In the genomic region with DNA sequence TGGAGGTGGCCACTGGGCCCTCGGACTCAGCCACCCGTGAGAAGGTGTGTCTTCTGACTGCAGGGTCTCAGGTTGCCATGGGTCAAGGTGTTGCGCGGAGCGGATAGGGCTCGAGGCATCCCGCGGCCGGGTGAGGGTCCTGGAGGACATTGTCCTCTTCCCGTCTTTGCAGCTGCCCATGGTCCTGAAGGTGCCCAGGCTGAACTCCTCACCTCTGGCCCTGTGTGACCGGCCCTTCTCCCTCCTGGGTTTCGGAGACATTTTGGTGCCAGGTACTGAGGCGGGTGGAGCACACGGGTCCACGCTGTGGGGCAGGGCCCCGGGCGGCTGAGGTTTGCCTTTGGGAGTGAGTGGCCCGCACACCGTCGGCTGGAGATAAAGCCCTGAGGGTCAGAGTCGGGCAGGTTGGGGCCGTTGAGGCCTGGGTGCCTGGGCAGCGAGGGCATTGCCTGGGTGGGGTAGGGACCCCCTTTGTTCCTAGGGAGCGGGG, we compare ENCODE assay signal across 24 cellular contexts. TPM values are rescaled to one million over a fixed set of nuclear protein-coding genes. Genes with fewer than 3 reads are reported as not detected.
A peak's percentile ranks its signal among the peaks of the same experiment; 100 is the strongest.
DNase-seq lines count a peak whose midpoint lies in the region; ATAC-seq and TF ChIP-seq lines count a peak whose summit lies in the region.
"Had no signal": no experiment of that assay in that cellular context is flagged by ENCODE, and none has a peak within 500 bp of the region (broad histone marks: within the 10 kb centered on the region; RNA-seq: fewer than 3 reads in every experiment).

No MANE protein-coding gene starts in this region.

- no peaks in the 10 kb centered on the region for H3K79me2 ChIP-seq in GM23338 (replicated peaks; ENCODE audit: insufficient read depth)

- H3K9me2 ChIP-seq in GM23338 (ENCODE audit: insufficient read depth) = no peaks in the 10 kb centered on the region

- no peaks in the 10 kb centered on the region for H4K20me1 ChIP-seq in GM23338 (replicated peaks; ENCODE audit: insufficient read depth)

- H3K36me3 Mint-ChIP-seq in GM23338 (ENCODE audit: low read depth) = peaks cover 7% of the 10 kb centered on the region; the same call in 1 of the 3 replicates
- no peaks in the 10 kb centered on the region for H3K36me3 Mint-ChIP-seq in glutamatergic neuron (ENCODE audit: unreplicated experiment)

- no peak for ATAC-seq in left ventricle myocardium superior
- no peak for ATAC-seq in GM23338
- ATAC-seq in psoas muscle = no peak

- no peak overlapping the region for H2AFZ ChIP-seq in GM23338
- H2AFZ ChIP-seq: GM23248 had no signal

- WGBS in psoas muscle, 3 donors = 93% methylated on average over 24 of the region's 24 CpGs
- WGBS in testis, 2 donors = 96% methylated on average over 13 to 24 of the region's 24 CpGs

- H3K27ac ChIP-seq in right atrium auricular region (no peak overlapping the region), GM23338 (ENCODE audit: low read depth) (no peak overlapping the region), psoas muscle (no peak overlapping the region), testis (no peak overlapping the region)
- H3K27ac ChIP-seq: BLaER1 treated with 17β-estradiol and CSF1 and Interleukin-3, amounts not matched to agents 10 nM and 100 nM; GM23248 had no signal

- peaks cover 7% of the 10 kb centered on the region for H3K36me3 ChIP-seq in right atrium auricular region
- H3K36me3 ChIP-seq in GM23338 (ENCODE audit: insufficient read depth) = no peaks in the 10 kb centered on the region
- peaks cover 0 to 54% of the 10 kb centered on the region in 2 donors for H3K36me3 ChIP-seq in psoas muscle (ENCODE audit: insufficient read depth in 1 of 2, low read depth in 1 of 2)
- no peaks in the 10 kb centered on the region for H3K36me3 ChIP-seq in testis (ENCODE audit: low read depth, missing control alignments)

- TF ChIP-seq POLR2A in testis (IDR thresholded peaks at IDR 0.05) = no peak

- TF ChIP-seq CTCF in right atrium auricular region (IDR thresholded peaks at IDR 0.05) = no peak
- no peak for TF ChIP-seq CTCF in GM23338 (conservative IDR thresholded peaks at IDR 0.05; ENCODE audit: low read depth in 2 of 2)
- TF ChIP-seq CTCF in glutamatergic neuron (IDR thresholded peaks at IDR 0.05; ENCODE audit: partially characterized antibody, unreplicated experiment) = no peak
- no peak for TF ChIP-seq CTCF in psoas muscle (IDR thresholded peaks at IDR 0.05)
- no peak for TF ChIP-seq CTCF in testis (IDR thresholded peaks at IDR 0.05)

- peak; percentile 17 for DNase-seq in left ventricle myocardium superior
- no peak for DNase-seq in right atrium auricular region (ENCODE audit: low spot score)
- no peak for DNase-seq in GM23338 (ENCODE audit: low spot score)
- DNase-seq in glutamatergic neuron = peak; percentile 15
- DNase-seq in psoas muscle = peak; percentile 9 to 42
- no peak for DNase-seq in NAMALWA (ENCODE audit: low spot score)
- DNase-seq in testis = no peak
- DNase-seq: CD4-positive, alpha-beta T cell; GM23248; H9; HFFc6; Karpas-422; NCI-H1092 treated with DMSO at 0.1 percent for 48 hours; NCI-H146; NCI-H1930; NCI-H2107; NCI-H446; NCI-H524 treated with DMSO at 0.1 percent for 48 hours; NCI-H774 had no signal

- H3K4me1 ChIP-seq in right atrium auricular region (no peaks in the 10 kb centered on the region), GM23338 (ENCODE audit: insufficient read depth) (no peaks in the 10 kb centered on the region), psoas muscle (no peaks in the 10 kb centered on the region), testis (no peaks in the 10 kb centered on the region)

- intact Hi-C loops in left ventricle myocardium superior (cut with micrococcal nuclease) = no loop called here
- intact Hi-C loops in psoas muscle (cut with DNase I) = no loop called here
- intact Hi-C loops in testis (cut with DNase I; ENCODE audit: low total_unique reads) = no loop called here

- H3K27ac Mint-ChIP-seq in GM23338 (no peak overlapping the region), glutamatergic neuron (ENCODE audit: unreplicated experiment) (no peak overlapping the region)
- H3K27ac Mint-ChIP-seq: CD4-positive, alpha-beta T cell; HFFc6; IgD-negative memory B cell had no signal

- peaks cover 4% of the 10 kb centered on the region; the same call in 2 of the 3 replicates for H3K4me1 Mint-ChIP-seq in GM23338
- H3K4me1 Mint-ChIP-seq in glutamatergic neuron (ENCODE audit: low read depth, unreplicated experiment) = no peaks in the 10 kb centered on the region
- H3K4me1 Mint-ChIP-seq: IgD-negative memory B cell had no signal

- H3K27me3 ChIP-seq in right atrium auricular region (no peaks in the 10 kb centered on the region), GM23338 (ENCODE audit: insufficient read depth) (no peaks in the 10 kb centered on the region), psoas muscle (ENCODE audit: insufficient read depth in 3 of 3, low read length in 2 of 3) (no peaks in the 10 kb centered on the region), testis (no peaks in the 10 kb centered on the region)
- H3K27me3 ChIP-seq: BLaER1 treated with 17β-estradiol and CSF1 and Interleukin-3, amounts not matched to agents 10 nM and 100 nM had no signal

- H3K4me2 ChIP-seq in GM23338 = no peak overlapping the region

- H3K9me3 ChIP-seq in right atrium auricular region (no peaks in the 10 kb centered on the region), psoas muscle (no peaks in the 10 kb centered on the region), testis (no peaks in the 10 kb centered on the region)
- H3K9me3 ChIP-seq: BLaER1 treated with 17β-estradiol and CSF1 and Interleukin-3, amounts not matched to agents 10 nM and 100 nM had no signal

- H3K4me3 Mint-ChIP-seq in GM23338 = no peak overlapping the region
- H3K4me3 Mint-ChIP-seq in glutamatergic neuron (ENCODE audit: unreplicated experiment) = no peak overlapping the region
- H3K4me3 Mint-ChIP-seq: CD4-positive, alpha-beta T cell; H9; HFFc6; IgD-negative memory B cell had no signal

- no peaks in the 10 kb centered on the region for H3F3A ChIP-seq in GM23338 (replicated peaks; ENCODE audit: low read depth)

- H3K27me3 Mint-ChIP-seq in GM23338 (ENCODE audit: insufficient read depth, low read depth, poor library complexity) (peaks cover 2% of the 10 kb centered on the region), glutamatergic neuron (ENCODE audit: unreplicated experiment) (no peaks in the 10 kb centered on the region)
- H3K27me3 Mint-ChIP-seq: CD4-positive, alpha-beta T cell; IgD-negative memory B cell had no signal

- H3K4me3 ChIP-seq in right atrium auricular region (no peak overlapping the region), GM23338 (no peak overlapping the region), psoas muscle (no peak overlapping the region), testis (no peak overlapping the region)
- H3K4me3 ChIP-seq: BLaER1 treated with 17β-estradiol and CSF1 and Interleukin-3, amounts not matched to agents 10 nM and 100 nM; GM23248 had no signal

- H3K9me3 Mint-ChIP-seq in GM23338 (no peaks in the 10 kb centered on the region), glutamatergic neuron (ENCODE audit: unreplicated experiment) (no peaks in the 10 kb centered on the region)
- H3K9me3 Mint-ChIP-seq: CD4-positive, alpha-beta T cell; H9; HFFc6; IgD-negative memory B cell had no signal

TF ChIP-seq in GM23338, 12 proteins besides CTCF, POLR2A, EP300 and RAD21 (continues in another document):
- TF ChIP-seq JUNB (IDR thresholded peaks at IDR 0.05; ENCODE audit: unreplicated experiment) = no peak

RNA-seq across cellular contexts. Expression of a gene that starts 15.6 kb away (rescaled TPM):
- total RNA-seq in left ventricle myocardium superior (not detected), right atrium auricular region (not detected), glutamatergic neuron (ENCODE audit: unreplicated experiment) (0.29 TPM), psoas muscle (under 1 TPM in 1 of 4 donors, not detected in 3; 0.17 TPM), testis (1 to 10 TPM; 8.4 to 9.8 TPM)
- total RNA-seq in GM23338 (2014; rRNA removed; shearing (Covaris generic)) = 0.16 and 0.28 TPM in 2 replicates
- polyA plus RNA-seq in GM23338 (2016; fragmentation: Nextera tagmentation; extraction: Ambion mirVana) (0.05 and 0.38 TPM in 2 replicates), psoas muscle (not detected), testis (ENCODE audit: insufficient read depth, low read depth, low replicate concordance) (3.5 TPM)
- total RNA-seq: A172; CD4-positive, alpha-beta T cell; GM23248; HFFc6; SK-MEL-5 had no signal
- polyA plus RNA-seq: AG04450, IgD-negative memory B cell had no signal

RNA-seq across cellular contexts. Expression of a gene that starts 15.9 kb away (rescaled TPM):
- total RNA-seq in left ventricle myocardium superior (25.9 TPM), right atrium auricular region (10 to 100 TPM; 16.7 to 19.8 TPM), glutamatergic neuron (ENCODE audit: unreplicated experiment) (166 TPM), psoas muscle (10 to 100 TPM; 21.1 to 38.0 (median 27.7) TPM), testis (100 to 1,000 TPM; 158 to 215 TPM)
- total RNA-seq in GM23338 (2014; rRNA removed; shearing (Covaris generic)) = 51.0 and 53.3 TPM in 2 replicates
- polyA plus RNA-seq in GM23338 (2016; fragmentation: Nextera tagmentation; extraction: Ambion mirVana) (21.1 and 23.5 TPM in 2 replicates), psoas muscle (10 to 100 TPM; 11.4 to 22.1 (median 19.4) TPM), testis (ENCODE audit: insufficient read depth, low read depth, low replicate concordance) (132 TPM)

RNA-seq across cellular contexts. Expression of a gene that starts 16.0 kb away (rescaled TPM):
- total RNA-seq in left ventricle myocardium superior = 43.8 TPM
- total RNA-seq in right atrium auricular region = 100 to 1,000 TPM in 1 of 2 donors, 10 to 100 TPM in 1; 38.6 to 104 TPM
- 197 and 299 TPM in 2 replicates for total RNA-seq in GM23338 (2014; rRNA removed; shearing (Covaris generic))
- polyA plus RNA-seq in GM23338 (2016; fragmentation: Nextera tagmentation; extraction: Ambion mirVana) = 409 and 434 TPM in 2 replicates
- total RNA-seq in glutamatergic neuron (ENCODE audit: unreplicated experiment) = 105 TPM
- 10 to 100 TPM; 42.2 to 89.8 (median 47.8) TPM for total RNA-seq in psoas muscle
- 100 to 1,000 TPM; 128 to 323 (median 141) TPM for polyA plus RNA-seq in psoas muscle
- total RNA-seq in testis = 100 to 1,000 TPM; 163 to 179 TPM
- polyA plus RNA-seq in testis (ENCODE audit: insufficient read depth, low read depth, low replicate concordance) = 80.7 TPM

RNA-seq across cellular contexts. Expression of a gene that starts 36.5 kb away (rescaled TPM):
- total RNA-seq in left ventricle myocardium superior = not detected
- total RNA-seq in right atrium auricular region = not detected
- total RNA-seq in GM23338 (2014; rRNA removed; shearing (Covaris generic)) = 0.45 and 1.9 TPM in 2 replicates
- 0.29 and 0.40 TPM in 2 replicates for polyA plus RNA-seq in GM23338 (2016; fragmentation: Nextera tagmentation; extraction: Ambion mirVana)
- total RNA-seq in glutamatergic neuron (ENCODE audit: unreplicated experiment) = 0.25 TPM
- not detected for total RNA-seq in psoas muscle
- polyA plus RNA-seq in psoas muscle = under 1 TPM in 1 of 3 donors, not detected in 2; 0.04 TPM
- total RNA-seq in testis = 1 to 10 TPM; 2.1 to 3.5 TPM
- 0.45 TPM for polyA plus RNA-seq in testis (ENCODE audit: insufficient read depth, low read depth, low replicate concordance)
- total RNA-seq: A172, GM23248, HFFc6 had no signal
- polyA plus RNA-seq: AG04450, GM23248 had no signal

Comparison
In these comparisons a context has a peak if more than half of its experiments do, and no peak if none do; other contexts are left out.
1. DNase-seq: peak in left ventricle myocardium superior (single experiment), glutamatergic neuron (single experiment) and psoas muscle (2 of 2); none in right atrium auricular region (single experiment), GM23338 (single experiment), NAMALWA (single experiment) and testis (single experiment).